Comparison of ENCODE assay signal across 3 cellular contexts in the genomic region with DNA sequence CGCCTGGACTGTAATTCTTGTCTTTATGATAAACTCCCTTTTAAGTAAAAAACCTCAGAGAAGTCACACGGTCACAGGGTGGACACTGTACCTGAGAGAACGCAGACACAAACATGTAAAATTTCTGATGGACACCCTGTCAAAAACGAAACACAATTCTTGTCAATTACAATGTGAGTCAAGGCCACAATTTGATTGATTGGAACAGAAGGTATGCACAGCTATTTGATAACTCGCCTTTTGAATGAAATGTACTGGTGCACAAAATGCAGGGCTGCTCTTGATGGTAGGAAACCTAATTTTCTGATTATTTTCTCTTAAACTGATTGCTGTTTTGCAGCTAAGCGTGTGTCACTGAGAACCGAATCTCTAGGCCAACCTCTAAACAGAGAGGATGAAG.
"Had no signal": no experiment of that assay in that cellular context is flagged by ENCODE, and none has a peak within 500 bp of the region (broad histone marks: within the 10 kb centered on the region; RNA-seq: fewer than 3 reads in every experiment).

No MANE protein-coding gene starts in this region.

- H3K4me3 ChIP-seq: GM12878 had no signal

- DNase-seq: GDM1, GF-D8 had no signal

- ATAC-seq: GM12878 had no signal
